Comparison of ENCODE assay signal across 5 cellular contexts in genomic region chr15:29754009-29754408, GRCh38.
TF ChIP-seq lines count a peak whose summit lies in the region.

No MANE protein-coding gene starts in this region.

TF ChIP-seq in A549, 52 proteins besides CTCF, POLR2A, EP300 and RAD21:
- peak; percentile 50; the same call in 1 of the 2 replicates for TF ChIP-seq HDAC2 (IDR thresholded peaks at IDR 0.05)

TF ChIP-seq in HEK293, 187 proteins besides CTCF, POLR2A, EP300 and RAD21:
- TF ChIP-seq ZNF146 (tag by site-specific recombination; IDR thresholded peaks at IDR 0.05): peak; percentile 94

TF ChIP-seq in SK-N-SH treated with all-trans-retinoic acid at 6 μM for 48 hours, 23 proteins besides CTCF, POLR2A, EP300 and RAD21:
- peak; percentile 78 for TF ChIP-seq ZNF8 (CRISPR knock-in tag; IDR thresholded peaks at IDR 0.05)

TF ChIP-seq in K562, 482 proteins besides CTCF, POLR2A, EP300 and RAD21:
- peak; percentile 38 for TF ChIP-seq RBM25 (IDR thresholded peaks at IDR 0.05; ENCODE audit: low read depth, low read length, severe bottlenecking)
- TF ChIP-seq ZNF146 (CRISPR knock-in tag; IDR thresholded peaks at IDR 0.05; ENCODE audit: unreplicated experiment): peak; percentile 85

TF ChIP-seq in H1, 55 proteins besides CTCF, POLR2A, EP300 and RAD21:
- TF ChIP-seq KDM1A (IDR thresholded peaks at IDR 0.05; ENCODE audit: borderline replicate concordance, low read length): peak; percentile 54; the same call in 1 of the 2 replicates
